1 cellular context compared by ENCODE assay signal in the genomic region with DNA sequence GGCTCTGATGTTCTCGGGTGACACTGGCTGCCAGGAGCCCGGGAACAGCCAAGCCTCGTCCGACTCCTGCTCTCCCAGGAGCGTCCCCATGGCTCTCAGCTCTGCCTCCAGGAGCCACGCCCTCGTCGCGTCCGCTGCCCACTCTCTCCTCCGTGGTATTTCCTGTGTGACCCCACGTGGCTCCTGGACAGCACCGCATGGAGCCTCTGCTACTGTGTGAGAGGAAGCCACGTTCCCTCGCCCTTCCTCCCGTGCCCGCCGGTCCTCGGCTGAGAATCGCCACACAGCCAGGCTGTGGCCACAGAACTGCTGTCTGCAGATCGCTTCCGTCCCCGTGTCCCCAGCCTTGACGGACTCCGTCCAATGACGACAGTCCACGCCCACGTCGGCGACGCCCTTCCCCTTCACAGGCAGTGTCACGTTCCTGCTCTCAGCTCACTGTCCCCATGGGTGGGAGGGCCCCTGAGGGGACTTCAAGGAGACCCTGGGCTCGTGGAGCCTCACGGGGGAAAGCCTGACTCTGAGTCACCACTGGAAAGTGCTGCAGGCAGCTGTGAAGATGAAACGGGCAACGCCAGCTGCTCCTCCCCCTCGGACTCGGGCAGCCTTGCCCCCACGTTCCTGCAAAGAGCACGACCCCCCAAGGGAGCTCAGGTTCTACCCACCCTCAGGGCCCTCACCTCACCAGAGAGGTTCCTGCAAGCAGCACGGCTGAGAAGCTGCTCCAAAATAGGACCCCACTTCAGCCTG.
TF ChIP-seq lines count a peak whose summit lies in the region.

No MANE protein-coding gene starts in this region.

TF ChIP-seq in K562, 482 proteins besides CTCF, POLR2A, EP300 and RAD21 (continued from another document and continues in another):
- TF ChIP-seq, protein P1, sequence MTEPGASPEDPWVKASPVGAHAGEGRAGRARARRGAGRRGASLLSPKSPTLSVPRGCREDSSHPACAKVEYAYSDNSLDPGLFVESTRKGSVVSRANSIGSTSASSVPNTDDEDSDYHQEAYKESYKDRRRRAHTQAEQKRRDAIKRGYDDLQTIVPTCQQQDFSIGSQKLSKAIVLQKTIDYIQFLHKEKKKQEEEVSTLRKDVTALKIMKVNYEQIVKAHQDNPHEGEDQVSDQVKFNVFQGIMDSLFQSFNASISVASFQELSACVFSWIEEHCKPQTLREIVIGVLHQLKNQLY (CRISPR knock-in tag; conservative IDR thresholded peaks at IDR 0.05): no peak
- TF ChIP-seq PRPF4 (IDR thresholded peaks at IDR 0.05; ENCODE audit: insufficient read depth, low read depth, low read length, poor library complexity, severe bottlenecking) (no peak), THRAP3 (IDR thresholded peaks at IDR 0.05; ENCODE audit: borderline replicate concordance) (no peak), CGGBP1 (CRISPR knock-in tag; IDR thresholded peaks at IDR 0.05) (no peak), LCOR (CRISPR knock-in tag; IDR thresholded peaks at IDR 0.05) (no peak), GATAD2A (IDR thresholded peaks at IDR 0.05) (no peak), RUNX1 (IDR thresholded peaks at IDR 0.05; ENCODE audit: low read depth) (no peak), BRD9 (IDR thresholded peaks at IDR 0.05; ENCODE audit: low read depth, partially characterized antibody) (no peak), KDM1A (IDR thresholded peaks at IDR 0.05) (no peak), ZFPM2 (CRISPR knock-in tag; IDR thresholded peaks at IDR 0.05) (no peak), MYBL2 (IDR thresholded peaks at IDR 0.05; ENCODE audit: low read depth) (no peak), MYBL2 (CRISPR knock-in tag; IDR thresholded peaks at IDR 0.05; ENCODE audit: borderline replicate concordance) (no peak), TCF7 (IDR thresholded peaks at IDR 0.05; ENCODE audit: borderline replicate concordance) (no peak), PHF8 (IDR thresholded peaks at IDR 0.05; ENCODE audit: borderline replicate concordance, low read length) (peak; percentile 27; the same call in 1 of the 2 replicates), SMARCA4 (IDR thresholded peaks at IDR 0.05) (no peak), ZNF280A (IDR thresholded peaks at IDR 0.05; ENCODE audit: low read depth, partially characterized antibody) (no peak), HDAC1 (IDR thresholded peaks at IDR 0.05) (no peak), RBM22 (IDR thresholded peaks at IDR 0.05; ENCODE audit: low read depth, low read length, poor library complexity, severe bottlenecking) (no peak), SREBF2 (CRISPR knock-in tag; IDR thresholded peaks at IDR 0.05) (no peak), MTA3 (IDR thresholded peaks at IDR 0.05; ENCODE audit: borderline replicate concordance) (no peak), ZNF407 (IDR thresholded peaks at IDR 0.05; ENCODE audit: low read depth) (peak; percentile 43; the same call in 1 of the 2 replicates), POLR2B (IDR thresholded peaks at IDR 0.05; ENCODE audit: low read depth, partially characterized antibody) (no peak), ZNF436 (CRISPR knock-in tag; IDR thresholded peaks at IDR 0.05) (no peak), STAT5A (IDR thresholded peaks at IDR 0.05; ENCODE audit: borderline replicate concordance, low read length) (no peak), ELK3 (CRISPR knock-in tag; IDR thresholded peaks at IDR 0.05) (no peak), SMARCA5 (IDR thresholded peaks at IDR 0.05) (no peak)
- TF ChIP-seq, protein P2, sequence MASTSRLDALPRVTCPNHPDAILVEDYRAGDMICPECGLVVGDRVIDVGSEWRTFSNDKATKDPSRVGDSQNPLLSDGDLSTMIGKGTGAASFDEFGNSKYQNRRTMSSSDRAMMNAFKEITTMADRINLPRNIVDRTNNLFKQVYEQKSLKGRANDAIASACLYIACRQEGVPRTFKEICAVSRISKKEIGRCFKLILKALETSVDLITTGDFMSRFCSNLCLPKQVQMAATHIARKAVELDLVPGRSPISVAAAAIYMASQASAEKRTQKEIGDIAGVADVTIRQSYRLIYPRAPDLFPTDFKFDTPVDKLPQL (IDR thresholded peaks at IDR 0.05; ENCODE audit: extremely low read depth, insufficient read length): no peak
- TF ChIP-seq, protein P3, sequence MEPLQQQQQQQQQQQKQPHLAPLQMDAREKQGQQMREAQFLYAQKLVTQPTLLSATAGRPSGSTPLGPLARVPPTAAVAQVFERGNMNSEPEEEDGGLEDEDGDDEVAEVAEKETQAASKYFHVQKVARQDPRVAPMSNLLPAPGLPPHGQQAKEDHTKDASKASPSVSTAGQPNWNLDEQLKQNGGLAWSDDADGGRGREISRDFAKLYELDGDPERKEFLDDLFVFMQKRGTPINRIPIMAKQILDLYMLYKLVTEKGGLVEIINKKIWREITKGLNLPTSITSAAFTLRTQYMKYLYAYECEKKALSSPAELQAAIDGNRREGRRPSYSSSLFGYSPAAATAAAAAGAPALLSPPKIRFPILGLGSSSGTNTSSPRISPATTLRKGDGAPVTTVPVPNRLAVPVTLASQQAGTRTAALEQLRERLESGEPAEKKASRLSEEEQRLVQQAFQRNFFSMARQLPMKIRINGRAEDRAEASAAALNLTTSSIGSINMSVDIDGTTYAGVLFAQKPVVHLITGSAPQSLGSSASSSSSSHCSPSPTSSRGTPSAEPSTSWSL (CRISPR knock-in tag; IDR thresholded peaks at IDR 0.05; ENCODE audit: borderline replicate concordance): no peak
- TF ChIP-seq, protein P4, sequence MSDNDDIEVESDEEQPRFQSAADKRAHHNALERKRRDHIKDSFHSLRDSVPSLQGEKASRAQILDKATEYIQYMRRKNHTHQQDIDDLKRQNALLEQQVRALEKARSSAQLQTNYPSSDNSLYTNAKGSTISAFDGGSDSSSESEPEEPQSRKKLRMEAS (CRISPR knock-in tag; IDR thresholded peaks at IDR 0.05): no peak
- TF ChIP-seq, protein P5, sequence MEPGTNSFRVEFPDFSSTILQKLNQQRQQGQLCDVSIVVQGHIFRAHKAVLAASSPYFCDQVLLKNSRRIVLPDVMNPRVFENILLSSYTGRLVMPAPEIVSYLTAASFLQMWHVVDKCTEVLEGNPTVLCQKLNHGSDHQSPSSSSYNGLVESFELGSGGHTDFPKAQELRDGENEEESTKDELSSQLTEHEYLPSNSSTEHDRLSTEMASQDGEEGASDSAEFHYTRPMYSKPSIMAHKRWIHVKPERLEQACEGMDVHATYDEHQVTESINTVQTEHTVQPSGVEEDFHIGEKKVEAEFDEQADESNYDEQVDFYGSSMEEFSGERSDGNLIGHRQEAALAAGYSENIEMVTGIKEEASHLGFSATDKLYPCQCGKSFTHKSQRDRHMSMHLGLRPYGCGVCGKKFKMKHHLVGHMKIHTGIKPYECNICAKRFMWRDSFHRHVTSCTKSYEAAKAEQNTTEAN (CRISPR knock-in tag; IDR thresholded peaks at IDR 0.05): no peak
- TF ChIP-seq, protein P6, sequence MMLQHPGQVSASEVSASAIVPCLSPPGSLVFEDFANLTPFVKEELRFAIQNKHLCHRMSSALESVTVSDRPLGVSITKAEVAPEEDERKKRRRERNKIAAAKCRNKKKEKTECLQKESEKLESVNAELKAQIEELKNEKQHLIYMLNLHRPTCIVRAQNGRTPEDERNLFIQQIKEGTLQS (IDR thresholded peaks at IDR 0.05): 0 out of 2 replicates have a peak, but pooled peaks have one; percentile 15
- TF ChIP-seq, protein P6 (CRISPR knock-in tag; conservative IDR thresholded peaks at IDR 0.05): no peak
